In genomic region chr15:65578904-65579728, GRCh38 we compare ENCODE assay signal across 1 cellular context.
TF ChIP-seq lines count a peak whose summit lies in the region.

No MANE protein-coding gene starts in this region.

TF ChIP-seq in endothelial cell of umbilical vein, 7 proteins besides CTCF, POLR2A, EP300 and RAD21 (continued from another document):
- TF ChIP-seq MAX (IDR thresholded peaks at IDR 0.05; ENCODE audit: insufficient read depth, insufficient read length) (no peak), MYC (IDR thresholded peaks at IDR 0.05; ENCODE audit: low read depth, low read length) (no peak), POLR2AphosphoS5 (IDR thresholded peaks at IDR 0.05; ENCODE audit: insufficient read depth, low read depth, low read length) (no peak), GATA2 (IDR thresholded peaks at IDR 0.05; ENCODE audit: insufficient read depth, insufficient read length, low read depth, low read length) (no peak), FOS (IDR thresholded peaks at IDR 0.05; ENCODE audit: borderline replicate concordance, insufficient read depth, low read length) (no peak), JUN (IDR thresholded peaks at IDR 0.05; ENCODE audit: borderline replicate concordance, insufficient read depth, insufficient read length, low read depth) (no peak)
